In genomic region chr17:31596382-31597323, GRCh38 we compare ENCODE assay signal across 8 cellular contexts.
A peak's percentile ranks its signal among the peaks of the same experiment; 100 is the strongest.
DNase-seq lines count a peak whose midpoint lies in the region; ATAC-seq and TF ChIP-seq lines count a peak whose summit lies in the region.

No MANE protein-coding gene starts in this region.

- no peaks in the 10 kb centered on the region for H3K27me3 ChIP-seq in Karpas-422 (ENCODE audit: low read length)

- peak overlapping the region; percentile 42; the same call in 1 of the 2 replicates for H2AFZ ChIP-seq in Karpas-422 (ENCODE audit: low read length)

- ATAC-seq in left ventricle myocardium superior (peak; percentile 97), sciatic nerve (peak; percentile 88)

- H3K9me3 ChIP-seq in Karpas-422 (ENCODE audit: low read length), result no peaks in the 10 kb centered on the region

- peak overlapping the region; percentile 57 for H3K9ac ChIP-seq in Karpas-422 (ENCODE audit: low read length)

- no peak overlapping the region for H3K27ac ChIP-seq in Karpas-422 (ENCODE audit: low read length)

- H3K9me2 ChIP-seq in Karpas-422 (replicated peaks; ENCODE audit: insufficient read depth, low read length), result no peaks in the 10 kb centered on the region

- TF ChIP-seq CTCF in GM20000 (IDR thresholded peaks at IDR 0.05; ENCODE audit: extremely low read depth, missing control alignments), result no peak

- H3K4me2 ChIP-seq in Karpas-422 (ENCODE audit: low read depth, low read length, poor library complexity, severe bottlenecking), result peak overlapping the region; percentile 40

- peaks cover 13% of the 10 kb centered on the region for H3K4me1 ChIP-seq in Karpas-422 (ENCODE audit: low read length)

- intact Hi-C loops in left ventricle myocardium superior (cut with micrococcal nuclease) (no loop called here), sciatic nerve (cut with DNase I) (no loop called here)

- H3K79me2 ChIP-seq in Karpas-422 (ENCODE audit: low read length), result no peaks in the 10 kb centered on the region

- H3K36me3 ChIP-seq in Karpas-422 (ENCODE audit: insufficient read depth, low read length), result no peaks in the 10 kb centered on the region

- H3K4me3 ChIP-seq in Karpas-422 (ENCODE audit: low read length), result no peak overlapping the region

- peak; percentile 70 for DNase-seq in D341Med (ENCODE audit: low spot score)
- DNase-seq in GM20000 (ENCODE audit: low spot score), result peak; percentile 40
- peak; percentile 93 for DNase-seq in Karpas-422
- peak in 34 of 56 donors; percentile 9 to 63 (median 34) for DNase-seq in amygdala (lab: John Stamatoyannopoulos, UW)
- peak; percentile 86 for DNase-seq in left ventricle myocardium superior
- DNase-seq in sciatic nerve (ENCODE audit: low spot score), result peak; percentile 72
- DNase-seq in middle frontal gyrus (ENCODE audit: extremely low spot score, low spot score), result no peak
- no peak for DNase-seq in activated CD4-positive, alpha-beta T cell treated with anti-CD3 and anti-CD28 coated beads, Interleukin-2, amount 50 U/mL, for 4 hours

- no peaks in the 10 kb centered on the region for H4K20me1 ChIP-seq in Karpas-422 (ENCODE audit: insufficient read depth, low read depth, low read length)

Comparison
In these comparisons a context has a peak if more than half of its experiments do, and no peak if none do; other contexts are left out.
1. DNase-seq: peak in D341Med (single experiment), GM20000 (single experiment), Karpas-422 (single experiment), amygdala (34 of 56), left ventricle myocardium superior (single experiment) and sciatic nerve (single experiment); none in middle frontal gyrus (single experiment) and activated CD4-positive, alpha-beta T cell treated with anti-CD3 and anti-CD28 coated beads, Interleukin-2, amount 50 U/mL, for 4 hours (0 of 2).